ENCODE assay signal across 9 cellular contexts in the genomic region with DNA sequence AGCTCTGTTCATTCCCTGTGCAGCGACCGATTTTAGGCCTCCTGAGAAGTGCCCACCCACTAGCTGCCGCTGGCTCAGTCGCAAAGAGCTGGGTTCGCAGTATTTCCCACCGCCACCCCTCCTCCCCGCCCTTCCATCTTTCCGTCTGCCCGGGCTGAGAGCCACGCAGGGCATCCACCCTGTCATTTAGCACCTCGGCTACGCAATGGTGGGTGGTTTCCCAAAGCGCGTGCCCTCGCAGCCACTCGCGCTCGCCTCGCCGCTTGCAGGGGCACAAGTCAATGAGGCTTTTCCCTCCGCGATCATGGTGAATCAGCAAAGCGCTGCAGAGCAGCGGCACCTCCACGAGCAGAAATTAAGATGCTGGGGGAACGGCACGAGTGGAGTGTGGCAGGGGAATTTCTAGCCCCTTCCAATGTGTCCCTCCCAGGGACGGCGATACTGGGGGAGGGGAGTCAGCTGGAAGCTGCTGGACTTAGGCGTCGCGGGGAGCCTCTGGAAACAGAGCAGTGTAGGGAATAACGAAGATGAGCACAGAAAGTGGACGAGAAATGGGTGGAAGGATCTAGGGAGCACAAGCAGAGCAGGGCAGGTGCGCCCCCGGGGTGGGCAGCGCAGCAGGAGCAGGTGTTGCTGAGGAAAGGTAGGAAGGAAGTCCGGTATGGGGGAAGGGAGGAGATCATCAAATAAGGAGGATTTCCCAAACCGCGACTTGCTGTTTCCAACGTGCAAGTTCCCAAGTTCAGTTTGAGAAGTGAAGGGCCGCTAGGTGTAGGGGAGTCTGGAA. TPM values are rescaled to one million over a fixed set of nuclear protein-coding genes. Genes with fewer than 3 reads are reported as not detected.
DNase-seq lines count a peak whose midpoint lies in the region; ATAC-seq and TF ChIP-seq lines count a peak whose summit lies in the region.
"Had no signal": no experiment of that assay in that cellular context is flagged by ENCODE, and none has a peak within 500 bp of the region (broad histone marks: within the 10 kb centered on the region; RNA-seq: fewer than 3 reads in every experiment).

No MANE protein-coding gene starts in this region.

- CTCF ChIA-PET in activated naive CD4-positive, alpha-beta T cell treated with anti-CD3 and anti-CD28 coated beads for 36 hours (lab: Charles Lee), result no interaction called here

- intact Hi-C loops in activated naive CD4-positive, alpha-beta T cell treated with anti-CD3 and anti-CD28 coated beads for 36 hours (cut with micrococcal nuclease), result loop anchor here (10.0 kb wide), 1 partner anchor 303 kb away; no protein-coding TSS in a partner anchor

- H3K36me3 Mint-ChIP-seq in activated naive CD4-positive, alpha-beta T cell treated with anti-CD3 and anti-CD28 coated beads for 36 hours (ENCODE audit: low read depth), result no peaks in the 10 kb centered on the region
- H3K36me3 Mint-ChIP-seq in naive B cell (peaks cover 0 to 7% of the 10 kb centered on the region in 2 donors), type B pancreatic cell (peaks cover 4% of the 10 kb centered on the region)

- no peak overlapping the region for H3K4me3 Mint-ChIP-seq in activated naive CD4-positive, alpha-beta T cell treated with anti-CD3 and anti-CD28 coated beads for 36 hours
- H3K4me3 Mint-ChIP-seq in naive B cell, result peak overlapping the region in 5 of 8 donors; percentile 13 to 91 (median 73)
- H3K4me3 Mint-ChIP-seq in type B pancreatic cell, result peak overlapping the region; percentile 88

- peaks cover 8% of the 10 kb centered on the region for H3K4me1 Mint-ChIP-seq in activated naive CD4-positive, alpha-beta T cell treated with anti-CD3 and anti-CD28 coated beads for 36 hours (ENCODE audit: low read depth)
- H3K4me1 Mint-ChIP-seq in naive B cell, result peaks cover 0 to 20% (median 9%) of the 10 kb centered on the region in 3 donors
- H3K4me1 Mint-ChIP-seq in type B pancreatic cell (ENCODE audit: unreplicated experiment), result peaks cover 7% of the 10 kb centered on the region

- no peak overlapping the region for H3K27ac Mint-ChIP-seq in activated naive CD4-positive, alpha-beta T cell treated with anti-CD3 and anti-CD28 coated beads for 36 hours
- peak overlapping the region in 2 of 6 donors; percentile 15 to 76 for H3K27ac Mint-ChIP-seq in naive B cell
- peak overlapping the region; percentile 77 for H3K27ac Mint-ChIP-seq in type B pancreatic cell

- peaks cover 40% of the 10 kb centered on the region for H3K27me3 Mint-ChIP-seq in activated naive CD4-positive, alpha-beta T cell treated with anti-CD3 and anti-CD28 coated beads for 36 hours (ENCODE audit: low read depth)
- peaks cover 21 to 54% (median 34%) of the 10 kb centered on the region in 3 donors for H3K27me3 Mint-ChIP-seq in naive B cell
- peaks cover 94% of the 10 kb centered on the region for H3K27me3 Mint-ChIP-seq in type B pancreatic cell

- TF ChIP-seq CTCF in type B pancreatic cell (conservative IDR thresholded peaks at IDR 0.05), result no peak

- H3K9me3 Mint-ChIP-seq in activated naive CD4-positive, alpha-beta T cell treated with anti-CD3 and anti-CD28 coated beads for 36 hours, result no peaks in the 10 kb centered on the region
- H3K9me3 Mint-ChIP-seq in naive B cell (peaks cover 0 to 13% (median 0%) of the 10 kb centered on the region in 7 donors), type B pancreatic cell (peaks cover 1% of the 10 kb centered on the region)

- ATAC-seq in naive B cell (ENCODE audit: low read depth in 2 of 2) (peak in 1 of 2 donors; percentile 32), HG02884 (IDR thresholded peaks at IDR 0.05; ENCODE audit: unreplicated experiment) (no peak), GM21576 (IDR thresholded peaks at IDR 0.05; ENCODE audit: unreplicated experiment) (no peak)

- DNase-seq in activated naive CD4-positive, alpha-beta T cell treated with anti-CD3 and anti-CD28 coated beads for 36 hours, result peak; percentile 32
- DNase-seq in activated naive CD4-positive, alpha-beta T cell (lab: John Stamatoyannopoulos, UW), result no peak
- DNase-seq in astrocyte of the hippocampus (ENCODE audit: low read depth, low spot score) (peak; percentile 23), naive B cell (no peak), type B pancreatic cell (ENCODE audit: extremely low spot score, unreplicated experiment) (no peak), midbrain (lab: John Stamatoyannopoulos, UW) (no peak)
- DNase-seq: WERI-Rb-1 had no signal

RNA-seq across cellular contexts. Expression of gene PTCHD1, which starts 2.4 kb away (rescaled TPM):
- not detected for total RNA-seq in activated naive CD4-positive, alpha-beta T cell treated with anti-CD3 and anti-CD28 coated beads for 36 hours
- polyA plus RNA-seq in naive B cell (ENCODE audit: low read depth in 6 of 6), result not detected
- 6.0 and 21.6 TPM in 2 replicates for total RNA-seq in type B pancreatic cell (ENCODE audit: low replicate concordance)

Comparison
In these comparisons a context has a peak if more than half of its experiments do, and no peak if none do; other contexts are left out.
1. DNase-seq: peak in activated naive CD4-positive, alpha-beta T cell treated with anti-CD3 and anti-CD28 coated beads for 36 hours (single experiment) and astrocyte of the hippocampus (single experiment); none in activated naive CD4-positive, alpha-beta T cell (0 of 4), naive B cell (single experiment), type B pancreatic cell (single experiment) and midbrain (single experiment).